ENCODE assay signal across 18 cellular contexts in the genomic region with DNA sequence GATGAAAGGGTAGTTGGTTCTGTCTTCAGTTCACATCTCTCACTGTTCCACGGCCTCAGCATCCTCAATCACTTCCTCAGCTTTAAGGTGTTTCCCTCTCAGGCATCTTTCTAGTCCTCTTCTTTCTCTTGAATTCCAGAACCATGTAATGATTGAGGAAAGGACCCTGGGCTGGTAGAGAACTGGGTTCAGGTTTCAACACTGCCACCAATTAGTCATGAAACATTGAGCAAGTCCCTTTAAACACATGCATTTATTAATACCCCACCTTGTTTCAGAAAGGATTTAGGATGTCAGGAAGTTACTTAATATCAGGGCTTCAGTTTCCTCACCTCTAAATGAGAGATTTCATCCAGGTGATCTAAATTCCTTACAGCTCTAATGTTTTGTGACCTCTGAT. TPM values are rescaled to one million over a fixed set of nuclear protein-coding genes. Genes with fewer than 3 reads are reported as not detected.
DNase-seq lines count a peak whose midpoint lies in the region; ATAC-seq and TF ChIP-seq lines count a peak whose summit lies in the region.
"Had no signal": no experiment of that assay in that cellular context is flagged by ENCODE, and none has a peak within 500 bp of the region (broad histone marks: within the 10 kb centered on the region; RNA-seq: fewer than 3 reads in every experiment).

No MANE protein-coding gene starts in this region.

- H3K4me1 Mint-ChIP-seq in HFFc6 (ENCODE audit: low read depth), result peaks cover 10% of the 10 kb centered on the region; the same call in 1 of the 2 replicates

- in situ Hi-C loops in KBM-7 (cut with MboI; ENCODE audit: low pct_unique_long_range_greater_than_20kb, low sequenced_read_pairs), result no loop called here

- peak overlapping the region; percentile 97 for H3K27ac ChIP-seq in foreskin keratinocyte
- H3K27ac ChIP-seq: cardiac muscle cell had no signal

- no peak overlapping the region for H3K4me3 Mint-ChIP-seq in HFFc6
- H3K4me3 Mint-ChIP-seq: activated CD4-positive, alpha-beta memory T cell treated with anti-CD3 and anti-CD28 coated beads for 36 hours; activated T-cell treated with anti-CD3 and anti-CD28 coated beads, Interleukin-2, amount 50 U/mL, for 4 hours had no signal

- ATAC-seq in foreskin keratinocyte, result no peak
- no peak for ATAC-seq in stimulated activated naive CD8-positive, alpha-beta T cell treated with anti-CD3 and anti-CD28 coated beads, Interleukin-15, Interleukin-2, amounts not matched to agents 100 U/mL and 50 U/mL, for 24 hours
- ATAC-seq: activated naive CD4-positive, alpha-beta T cell treated with anti-CD3 and anti-CD28 coated beads, Interleukin-2, amount 50 U/mL, for 72 hours; activated T-cell treated with anti-CD3 and anti-CD28 coated beads, Interleukin-2, amount 50 U/mL, for 4 hours; sciatic nerve had no signal

- no peak overlapping the region for H3K4me3 ChIP-seq in AG10803 (ENCODE audit: low read length)
- H3K4me3 ChIP-seq: cardiac muscle cell, dorsolateral prefrontal cortex, Peyer's patch had no signal

- TF ChIP-seq CTCF in AG10803 (conservative IDR thresholded peaks at IDR 0.05; ENCODE audit: low read length), result no peak
- no peak for TF ChIP-seq CTCF in HFFc6 (IDR thresholded peaks at IDR 0.05)
- TF ChIP-seq CTCF in foreskin keratinocyte (conservative IDR thresholded peaks at IDR 0.05), result no peak

- H3K9me3 Mint-ChIP-seq in HFFc6, result no peaks in the 10 kb centered on the region
- H3K9me3 Mint-ChIP-seq: activated T-cell treated with anti-CD3 and anti-CD28 coated beads, Interleukin-2, amount 50 U/mL, for 4 hours had no signal

- H3K27me3 Mint-ChIP-seq in HFFc6 (ENCODE audit: insufficient read depth), result no peaks in the 10 kb centered on the region
- H3K27me3 Mint-ChIP-seq: activated CD4-positive, alpha-beta memory T cell treated with anti-CD3 and anti-CD28 coated beads for 36 hours had no signal

- DNase-seq in AG10803 (ENCODE audit: low read depth) (peak; percentile 53), HFFc6 (peak; percentile 29), amniotic epithelial cell (ENCODE audit: low read depth) (peak; percentile 40), foreskin keratinocyte (peak in 1 of 2 donors; percentile 53), hypothalamus (lab: John Stamatoyannopoulos, UW) (no peak), NCI-H82 (lab: John Stamatoyannopoulos, UW) (no peak), KBM-7 (no peak)
- DNase-seq in stimulated activated naive CD8-positive, alpha-beta T cell treated with anti-CD3 and anti-CD28 coated beads, Interleukin-15, Interleukin-2, amounts not matched to agents 100 U/mL and 50 U/mL, for 24 hours, result no peak
- DNase-seq: activated CD4-positive, alpha-beta memory T cell treated with anti-CD3 and anti-CD28 coated beads for 36 hours; activated T-cell treated with anti-CD3 and anti-CD28 coated beads, Interleukin-2, amount 50 U/mL, for 4 hours; dorsolateral prefrontal cortex; NCI-H1092 treated with DMSO at 0.1 percent for 48 hours; NCI-H526; Peyer's patch; stimulated activated CD4-positive, alpha-beta T cell treated with anti-CD3 and anti-CD28 coated beads, Interleukin-1b, Interleukin-23, amount 100 ng/mL, for 48 hours had no signal

- no peaks in the 10 kb centered on the region for H3K27me3 ChIP-seq in foreskin keratinocyte
- H3K27me3 ChIP-seq: cardiac muscle cell, dorsolateral prefrontal cortex, Peyer's patch had no signal

- H3K4me1 ChIP-seq in foreskin keratinocyte, result peaks cover 17% of the 10 kb centered on the region

- peaks cover 12% of the 10 kb centered on the region for H3K36me3 Mint-ChIP-seq in HFFc6 (ENCODE audit: low read depth)

- no peak overlapping the region for H3K27ac Mint-ChIP-seq in HFFc6
- H3K27ac Mint-ChIP-seq: activated CD4-positive, alpha-beta memory T cell treated with anti-CD3 and anti-CD28 coated beads for 36 hours; activated naive CD4-positive, alpha-beta T cell treated with anti-CD3 and anti-CD28 coated beads, Interleukin-2, amount 50 U/mL, for 72 hours had no signal

RNA-seq across cellular contexts. Expression of gene DMAC2L, which starts 7.2 kb away (rescaled TPM):
- 10 to 100 TPM; 10.6 to 14.5 (median 12.1) TPM for total RNA-seq in HFFc6 (2021; fragmentation: NEBNext Ultra II Directional; extraction: Animal tissue kit (Norgen Biotek cat#: 25700))
- 7.7 and 7.8 TPM in 2 replicates for total RNA-seq in foreskin keratinocyte
- 8.0 and 8.8 TPM in 2 replicates for polyA plus RNA-seq in foreskin keratinocyte

RNA-seq across cellular contexts. Expression of gene L2HGDH, which starts 7.3 kb away (rescaled TPM):
- total RNA-seq in HFFc6 (2021; fragmentation: NEBNext Ultra II Directional; extraction: Animal tissue kit (Norgen Biotek cat#: 25700)), result 1 to 10 TPM; 3.1 to 5.2 (median 3.4) TPM
- total RNA-seq in foreskin keratinocyte, result 7.2 and 9.1 TPM in 2 replicates
- 2.7 and 3.7 TPM in 2 replicates for polyA plus RNA-seq in foreskin keratinocyte

Comparison
In these comparisons a context has a peak if more than half of its experiments do, and no peak if none do; other contexts are left out.
1. DNase-seq: peak in AG10803 (single experiment), HFFc6 (single experiment) and amniotic epithelial cell (single experiment); none in hypothalamus (0 of 51), stimulated activated naive CD8-positive, alpha-beta T cell treated with anti-CD3 and anti-CD28 coated beads, Interleukin-15, Interleukin-2, amounts not matched to agents 100 U/mL and 50 U/mL, for 24 hours (single experiment), NCI-H82 (single experiment) and KBM-7 (single experiment).